In the genomic region with DNA sequence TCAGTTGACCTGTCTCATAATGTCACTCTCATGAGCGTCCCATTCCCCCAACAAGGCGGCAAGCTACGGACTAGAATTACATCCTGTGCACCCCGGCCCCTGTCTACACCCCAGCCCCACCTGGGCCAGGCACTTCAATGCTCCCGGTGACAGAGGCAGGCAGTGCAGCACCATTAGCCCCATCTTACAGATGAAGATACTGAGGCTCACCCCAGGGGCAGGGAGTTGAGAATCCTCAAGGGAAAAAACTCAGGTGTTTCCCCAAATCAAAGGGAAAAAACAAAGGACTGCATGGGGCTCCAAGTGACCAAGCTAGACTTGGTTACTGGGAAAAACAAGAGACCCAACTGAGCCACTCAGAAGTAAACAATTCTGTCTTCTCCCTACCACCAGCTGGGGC, we compare ENCODE assay signal across 15 cellular contexts. TPM values are rescaled to one million over a fixed set of nuclear protein-coding genes. Genes with fewer than 3 reads are reported as not detected.
DNase-seq lines count a peak whose midpoint lies in the region; ATAC-seq and TF ChIP-seq lines count a peak whose summit lies in the region.
"Had no signal": no experiment of that assay in that cellular context is flagged by ENCODE, and none has a peak within 500 bp of the region (broad histone marks: within the 10 kb centered on the region; RNA-seq: fewer than 3 reads in every experiment).

No MANE protein-coding gene starts in this region.

- H4K20me1 ChIP-seq in PC-3 (ENCODE audit: low read length) = peaks cover 53% of the 10 kb centered on the region

- H2AFZ ChIP-seq in PC-3 (ENCODE audit: low read length) (no peak overlapping the region), parathyroid adenoma (no peak overlapping the region)

- no peaks in the 10 kb centered on the region for H3K27me3 Mint-ChIP-seq in endodermal cell (ENCODE audit: insufficient read depth)
- H3K27me3 Mint-ChIP-seq in activated CD4-positive, alpha-beta memory T cell treated with anti-CD3 and anti-CD28 coated beads for 36 hours = peaks cover 23% of the 10 kb centered on the region

- no peak overlapping the region for H3K9ac ChIP-seq in PC-3 (ENCODE audit: low read length)
- no peak overlapping the region for H3K9ac ChIP-seq in endodermal cell (ENCODE audit: extremely low read depth, low read length, poor library complexity, severe bottlenecking)
- H3K9ac ChIP-seq in parathyroid adenoma = no peak overlapping the region

- H3K9me2 ChIP-seq in PC-3 (replicated peaks; ENCODE audit: low read length) = no peaks in the 10 kb centered on the region

- H3K4me1 ChIP-seq in PC-3 (ENCODE audit: insufficient read depth, low read length) = peaks cover 61% of the 10 kb centered on the region
- peaks cover 34% of the 10 kb centered on the region for H3K4me1 ChIP-seq in RWPE2 (ENCODE audit: insufficient read depth, poor library complexity, severe bottlenecking)
- H3K4me1 ChIP-seq in endodermal cell (ENCODE audit: control insufficient read depth, insufficient read depth, low read length) = peaks cover 9% of the 10 kb centered on the region
- H3K4me1 ChIP-seq in parathyroid adenoma = peaks cover 28% of the 10 kb centered on the region

- H3K4me2 ChIP-seq in PC-3 (ENCODE audit: low read length) (peak overlapping the region; percentile 35), parathyroid adenoma (ENCODE audit: low read length) (peak overlapping the region; percentile 14)
- H3K4me2 ChIP-seq: A549 had no signal

- H3K36me3 Mint-ChIP-seq in endodermal cell (ENCODE audit: low read depth) = peaks cover 21% of the 10 kb centered on the region
- H3K36me3 Mint-ChIP-seq in activated CD4-positive, alpha-beta memory T cell treated with anti-CD3 and anti-CD28 coated beads for 36 hours = no peaks in the 10 kb centered on the region
- H3K36me3 Mint-ChIP-seq: CD8-positive, alpha-beta T cell; IgD-negative memory B cell had no signal

- intact Hi-C loops in PC-3 (cut with micrococcal nuclease) = loop anchor here (10.0 kb wide), 1 partner anchor 757 kb away; no protein-coding TSS in a partner anchor
- intact Hi-C loops in activated CD4-positive, alpha-beta memory T cell treated with anti-CD3 and anti-CD28 coated beads for 36 hours (cut with micrococcal nuclease) = no loop called here

- 98% methylated on average over 5 of the region's 5 CpGs for whole genome bisulfite sequencing in endodermal cell (ENCODE audit: insufficient coverage in 1 of 2, insufficient read length in 1 of 2), 2 experiments

- TF ChIP-seq CTCF in PC-3 (conservative IDR thresholded peaks at IDR 0.05; ENCODE audit: low read depth, low read length) = no peak
- no peak for TF ChIP-seq CTCF in RWPE2 (IDR thresholded peaks at IDR 0.05; ENCODE audit: poor library complexity, severe bottlenecking)
- no peak for TF ChIP-seq CTCF in endodermal cell (conservative IDR thresholded peaks at IDR 0.05)
- TF ChIP-seq CTCF in parathyroid adenoma (IDR thresholded peaks at IDR 0.05) = no peak

- H3K27ac ChIP-seq in PC-3 (ENCODE audit: low read length) (peak overlapping the region; percentile 7), RWPE2 (ENCODE audit: poor library complexity, severe bottlenecking) (peak overlapping the region; percentile 57), endodermal cell (ENCODE audit: low read depth, low read length) (no peak overlapping the region), parathyroid adenoma (no peak overlapping the region)

- DNase-seq in PC-3 (no peak), RWPE2 (ENCODE audit: low spot score) (no peak), endodermal cell (no peak), hepatic stellate cell (ENCODE audit: low spot score) (no peak), GM03348 (ENCODE audit: low spot score) (no peak)
- no peak for DNase-seq in activated CD4-positive, alpha-beta T cell treated with anti-CD3 and anti-CD28 coated beads for 48 hours
- no peak for DNase-seq in activated CD4-positive, alpha-beta memory T cell treated with anti-CD3 and anti-CD28 coated beads for 36 hours
- DNase-seq: CD8-positive, alpha-beta T cell; COR-L47; DMS79 treated with DMSO at 0.1 percent for 48 hours; EL had no signal

- no TSS peak for BruUV-seq in PC-3 (replicated peaks; lab: Mats Ljungman, UMichigan)

- peaks cover 33% of the 10 kb centered on the region for H3K4me1 Mint-ChIP-seq in endodermal cell
- peaks cover 4% of the 10 kb centered on the region for H3K4me1 Mint-ChIP-seq in activated CD4-positive, alpha-beta memory T cell treated with anti-CD3 and anti-CD28 coated beads for 36 hours (ENCODE audit: low read depth)

- H3K79me2 ChIP-seq in PC-3 (ENCODE audit: low read length) (peaks cover 91% of the 10 kb centered on the region), parathyroid adenoma (peaks cover 73% of the 10 kb centered on the region)

- CTCF ChIA-PET in PC-3 (lab: Charles Lee) = interaction anchor here (0.8 kb wide), 1 partner anchor 388 kb away, joined by 3 read pairs; no protein-coding TSS in a partner anchor
- CTCF ChIA-PET in activated CD4-positive, alpha-beta memory T cell treated with anti-CD3 and anti-CD28 coated beads for 36 hours (lab: Charles Lee) = no interaction called here

- H3K9me3 ChIP-seq in PC-3 (ENCODE audit: low read length) (no peaks in the 10 kb centered on the region), RWPE2 (ENCODE audit: severe bottlenecking) (no peaks in the 10 kb centered on the region), endodermal cell (ENCODE audit: control insufficient read depth, low read length) (no peaks in the 10 kb centered on the region), parathyroid adenoma (ENCODE audit: control insufficient read depth, low read length) (no peaks in the 10 kb centered on the region)
- H3K9me3 ChIP-seq: A549 had no signal

- H3K4me3 ChIP-seq in PC-3 (ENCODE audit: low read length) (no peak overlapping the region), RWPE2 (ENCODE audit: severe bottlenecking) (no peak overlapping the region), endodermal cell (ENCODE audit: low read length) (no peak overlapping the region), parathyroid adenoma (ENCODE audit: low read depth, low read length) (no peak overlapping the region)
- H3K4me3 ChIP-seq: A549 had no signal

- POLR2A ChIA-PET in PC-3 (lab: Charles Lee; ENCODE audit: unreplicated experiment) = no interaction called here
- POLR2A ChIA-PET in activated CD4-positive, alpha-beta memory T cell treated with anti-CD3 and anti-CD28 coated beads for 36 hours (lab: Charles Lee) = no interaction called here

- H3K36me3 ChIP-seq in PC-3 (ENCODE audit: low read depth, low read length) (peaks cover 6% of the 10 kb centered on the region; the same call in 1 of the 2 replicates), RWPE2 (ENCODE audit: low read depth) (peaks cover 28% of the 10 kb centered on the region), endodermal cell (ENCODE audit: control insufficient read depth, insufficient read depth, low read length) (peaks cover 8% of the 10 kb centered on the region), parathyroid adenoma (ENCODE audit: control insufficient read depth, insufficient read depth, low read length) (no peaks in the 10 kb centered on the region)

- no peak for ATAC-seq in PC-3
- ATAC-seq in RWPE2 (ENCODE audit: low read depth) = no peak
- ATAC-seq: A549; CD8-positive, alpha-beta T cell had no signal

- H3K9me3 Mint-ChIP-seq in endodermal cell = no peaks in the 10 kb centered on the region
- no peaks in the 10 kb centered on the region for H3K9me3 Mint-ChIP-seq in activated CD4-positive, alpha-beta memory T cell treated with anti-CD3 and anti-CD28 coated beads for 36 hours
- H3K9me3 Mint-ChIP-seq: CD8-positive, alpha-beta T cell; IgD-negative memory B cell had no signal

- no peak overlapping the region for H3K4me3 Mint-ChIP-seq in endodermal cell
- H3K4me3 Mint-ChIP-seq in activated CD4-positive, alpha-beta memory T cell treated with anti-CD3 and anti-CD28 coated beads for 36 hours = no peak overlapping the region
- H3K4me3 Mint-ChIP-seq: CD14-positive monocyte; CD8-positive, alpha-beta T cell; IgD-negative memory B cell had no signal

- no peaks in the 10 kb centered on the region for H3K27me3 ChIP-seq in PC-3 (ENCODE audit: low read length)
- H3K27me3 ChIP-seq in RWPE2 (ENCODE audit: insufficient read depth, poor library complexity, severe bottlenecking) = no peaks in the 10 kb centered on the region
- H3K27me3 ChIP-seq in endodermal cell (ENCODE audit: control insufficient read depth, insufficient read depth, low read length, poor library complexity, severe bottlenecking) = no peaks in the 10 kb centered on the region
- H3K27me3 ChIP-seq in parathyroid adenoma (ENCODE audit: control insufficient read depth, insufficient read depth, low read length) = no peaks in the 10 kb centered on the region

- H3F3A ChIP-seq in PC-3 (ENCODE audit: low read length, unreplicated experiment) = peaks cover 7% of the 10 kb centered on the region

- H3K27ac Mint-ChIP-seq in endodermal cell = peak overlapping the region; percentile 48
- H3K27ac Mint-ChIP-seq in activated CD4-positive, alpha-beta memory T cell treated with anti-CD3 and anti-CD28 coated beads for 36 hours = no peak overlapping the region
- H3K27ac Mint-ChIP-seq: CD8-positive, alpha-beta T cell; IgD-negative memory B cell had no signal

RNA-seq across cellular contexts. Expression of gene DLG5, which starts 4.5 kb away (rescaled TPM):
- 118 and 158 TPM in 2 replicates for total RNA-seq in PC-3 (2014; rRNA removed)
- 10 to 100 TPM; 79.4 to 83.4 TPM for total RNA-seq in endodermal cell
- polyA plus RNA-seq in endodermal cell (2013, experiment 1 of 2) = 55.8 TPM
- 53.5 TPM for polyA plus RNA-seq in endodermal cell (2013, experiment 2 of 2)
- 1 to 10 TPM; 2.6 to 2.9 TPM for total RNA-seq in activated CD4-positive, alpha-beta memory T cell treated with anti-CD3 and anti-CD28 coated beads for 36 hours

Comparison
In these comparisons a context has a peak if more than half of its experiments do, and no peak if none do; other contexts are left out.
1. H3K27ac ChIP-seq: peak in PC-3 (single experiment) and RWPE2 (single experiment); none in endodermal cell (single experiment) and parathyroid adenoma (single experiment).
2. RNA of gene DLG5, which starts 4.5 kb away (total RNA-seq): 118 to 158 TPM in PC-3 and 79.4 to 83.4 TPM in endodermal cell; 2.6 to 2.9 TPM in activated CD4-positive, alpha-beta memory T cell treated with anti-CD3 and anti-CD28 coated beads for 36 hours; every median in the first group is over 10 times any median in the second.